8 cellular contexts compared by ENCODE assay signal in genomic region chr4:159102623-159103405, GRCh38. TPM values are rescaled to one million over a fixed set of nuclear protein-coding genes. Genes with fewer than 3 reads are reported as not detected.
DNase-seq lines count a peak whose midpoint lies in the region; ATAC-seq, FAIRE-seq and TF ChIP-seq lines count a peak whose summit lies in the region.

TSS of gene RAPGEF2 (plus strand) at chr4:159103079. CDS start at chr4:159104163, 1,084 bp downstream.

- FAIRE-seq in GM19239 (lab: Jason Lieb, UNC) = peak; percentile 94

- H3K4me1 ChIP-seq in BE2C = peaks cover 3% of the 10 kb centered on the region; the same call in 1 of the 2 replicates

- no peaks in the 10 kb centered on the region for H3K9me3 ChIP-seq in BE2C

- no peaks in the 10 kb centered on the region; the same call in 1 of the 2 replicates for H3K27me3 ChIP-seq in BE2C
- H3K27me3 ChIP-seq in layer of hippocampus (ENCODE audit: control insufficient read depth, insufficient read depth, low read length) = no peaks in the 10 kb centered on the region

- TF ChIP-seq CTCF in BE2C (IDR thresholded peaks at IDR 0.05; ENCODE audit: low read depth, low read length) (no peak), choroid plexus epithelial cell (conservative IDR thresholded peaks at IDR 0.05; ENCODE audit: low read depth, low read length) (no peak)

- H3K36me3 ChIP-seq in BE2C = no peaks in the 10 kb centered on the region

- ATAC-seq in HG03442 (IDR thresholded peaks at IDR 0.05; ENCODE audit: unreplicated experiment) = peak; percentile 78

- H3K4me3 ChIP-seq in BE2C (ENCODE audit: low read depth, low read length) = peak within 1 kb of the TSS; percentile 90
- H3K4me3 ChIP-seq in choroid plexus epithelial cell (ENCODE audit: low read depth, low read length) = peak within 1 kb of the TSS; percentile 80

- DNase-seq in BE2C (peak; percentile 91), GM19239 (ENCODE audit: insufficient read length, low spot score) (peak; percentile 92), NCI-H510A treated with DMSO at 0.1 percent for 48 hours (lab: John Stamatoyannopoulos, UW) (peak; percentile 79), choroid plexus epithelial cell (ENCODE audit: low read depth) (peak; percentile 95)
- peak; percentile 85 to 86 for DNase-seq in activated CD4-positive, alpha-beta T cell treated with anti-CD3 and anti-CD28 coated beads for 4 hours
- DNase-seq in stimulated activated CD4-positive, alpha-beta T cell treated with anti-CD3 and anti-CD28 coated beads, Interleukin-1b, Interleukin-23, amount 100 ng/mL, for 24 hours (ENCODE audit: low read depth in 4 of 4, low spot score in 1 of 4) = peak; percentile 61 to 80 (median 76)

- peak within 1 kb of the TSS; percentile 78 for H3K27ac ChIP-seq in layer of hippocampus (ENCODE audit: low read depth, low read length)

RNA-seq across cellular contexts. Expression of gene RAPGEF2, which starts in this region (rescaled TPM):
- 23.5 TPM for polyA plus RNA-seq in BE2C (2012; ENCODE audit: insufficient read depth, insufficient read length, low read depth)

Comparison
In these comparisons a context has a peak if more than half of its experiments do, and no peak if none do; other contexts are left out.
1. Peak in every context shown above with its lines: DNase-seq, ATAC-seq, H3K4me3 ChIP-seq and H3K27ac ChIP-seq.